ENCODE assay signal across 15 cellular contexts in the genomic region with DNA sequence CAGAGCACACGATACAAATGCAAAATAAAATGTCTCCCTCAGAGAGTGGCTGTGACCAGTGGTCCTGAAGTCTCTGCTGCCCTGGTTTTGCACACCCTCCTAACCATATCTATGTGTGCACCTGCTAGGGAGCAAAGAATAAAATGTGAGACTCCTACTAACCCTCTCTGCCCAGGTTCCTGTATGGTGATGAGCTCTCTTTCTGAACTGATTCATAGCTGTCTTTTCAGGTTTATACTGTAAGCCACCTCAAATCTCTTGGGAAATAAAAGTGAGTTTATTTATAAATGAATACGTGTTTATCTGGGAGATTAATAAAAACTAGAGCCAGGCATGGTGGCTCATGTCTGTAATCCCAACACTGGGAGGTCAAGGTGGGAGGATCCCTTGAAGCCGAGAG.
DNase-seq lines count a peak whose midpoint lies in the region; ATAC-seq lines count a peak whose summit lies in the region.
"Had no signal": no experiment of that assay in that cellular context is flagged by ENCODE, and none has a peak within 500 bp of the region (broad histone marks: within the 10 kb centered on the region; RNA-seq: fewer than 3 reads in every experiment).

No MANE protein-coding gene starts in this region.

- peaks cover 7% of the 10 kb centered on the region for H3K9me3 Mint-ChIP-seq in activated CD4-positive, alpha-beta T cell treated with anti-CD3 and anti-CD28 coated beads, Interleukin-2, amount 10 ng/mL, durations not matched to agents 7 days and 5 days
- H3K9me3 Mint-ChIP-seq in activated naive CD8-positive, alpha-beta T cell treated with anti-CD3 and anti-CD28 coated beads, Interleukin-2, amount 50 U/mL, for 24 hours, result no peaks in the 10 kb centered on the region
- H3K9me3 Mint-ChIP-seq in immature natural killer cell, result no peaks in the 10 kb centered on the region
- H3K9me3 Mint-ChIP-seq: CD4-positive, alpha-beta T cell had no signal

- H4K91ac ChIP-seq in neuronal stem cell (ENCODE audit: low read depth, low read length, poor library complexity), result no peak overlapping the region

- H2BK12ac ChIP-seq in neuronal stem cell (ENCODE audit: low read length), result no peak overlapping the region

- ATAC-seq in GM21360 (IDR thresholded peaks at IDR 0.05; ENCODE audit: unreplicated experiment) (peak; percentile 36), HG02973 (IDR thresholded peaks at IDR 0.05; ENCODE audit: unreplicated experiment) (peak; percentile 44), HG03439 (IDR thresholded peaks at IDR 0.05; ENCODE audit: unreplicated experiment) (no peak)
- ATAC-seq in activated naive CD8-positive, alpha-beta T cell treated with anti-CD3 and anti-CD28 coated beads, Interleukin-2, amount 50 U/mL, for 24 hours, result no peak
- ATAC-seq: pancreas had no signal

- no peaks in the 10 kb centered on the region for H3K36me3 ChIP-seq in neuronal stem cell (replicated peaks in 1 of 2; ENCODE audit: control insufficient read depth in 2 of 2, insufficient read depth in 2 of 2, low read length in 2 of 2)
- H3K36me3 ChIP-seq: adrenal gland, pancreas had no signal

- no peak overlapping the region for H3K4me3 ChIP-seq in neuronal stem cell (ENCODE audit: low read length in 2 of 2)
- H3K4me3 ChIP-seq: adrenal gland, pancreas, skin epidermis had no signal

- H2BK15ac ChIP-seq in neuronal stem cell (ENCODE audit: low read length), result no peak overlapping the region

- H3K27ac ChIP-seq in neuronal stem cell (replicated peaks; ENCODE audit: low read length), result no peak overlapping the region
- H3K27ac ChIP-seq: adrenal gland, pancreas, skin epidermis had no signal

- H3K36me3 Mint-ChIP-seq in activated CD4-positive, alpha-beta T cell treated with anti-CD3 and anti-CD28 coated beads, Interleukin-2, amount 10 ng/mL, durations not matched to agents 7 days and 5 days (ENCODE audit: low read depth), result peaks cover 20% of the 10 kb centered on the region
- H3K36me3 Mint-ChIP-seq in activated naive CD8-positive, alpha-beta T cell treated with anti-CD3 and anti-CD28 coated beads, Interleukin-2, amount 50 U/mL, for 24 hours (ENCODE audit: low read depth), result no peaks in the 10 kb centered on the region
- H3K36me3 Mint-ChIP-seq in immature natural killer cell, result peaks cover 0 to 7% (median 0%) of the 10 kb centered on the region in 3 donors

- no peak overlapping the region for H3K9ac ChIP-seq in neuronal stem cell (ENCODE audit: low read depth, low read length, poor library complexity)

- H3K4me2 ChIP-seq in neuronal stem cell (ENCODE audit: insufficient read depth, low read length, poor library complexity, severe bottlenecking), result no peak overlapping the region

- WGBS in neuronal stem cell (ENCODE audit: extremely low coverage in 2 of 2, insufficient read length in 2 of 2, insufficient replicate concordance in 1 of 2), 2 donors, result no CpG with 5 or more reads among the region's 3 CpGs

- H3K27me3 Mint-ChIP-seq in activated CD4-positive, alpha-beta T cell treated with anti-CD3 and anti-CD28 coated beads, Interleukin-2, amount 10 ng/mL, durations not matched to agents 7 days and 5 days, result no peaks in the 10 kb centered on the region
- H3K27me3 Mint-ChIP-seq in activated naive CD8-positive, alpha-beta T cell treated with anti-CD3 and anti-CD28 coated beads, Interleukin-2, amount 50 U/mL, for 24 hours, result no peaks in the 10 kb centered on the region
- peaks cover 0 to 3% (median 0%) of the 10 kb centered on the region in 3 donors for H3K27me3 Mint-ChIP-seq in immature natural killer cell (ENCODE audit: low read depth in 3 of 3)
- H3K27me3 Mint-ChIP-seq: CD4-positive, alpha-beta T cell had no signal

- peaks cover 61% of the 10 kb centered on the region for H3K4me1 Mint-ChIP-seq in activated CD4-positive, alpha-beta T cell treated with anti-CD3 and anti-CD28 coated beads, Interleukin-2, amount 10 ng/mL, durations not matched to agents 7 days and 5 days
- peaks cover 75% of the 10 kb centered on the region for H3K4me1 Mint-ChIP-seq in activated naive CD8-positive, alpha-beta T cell treated with anti-CD3 and anti-CD28 coated beads, Interleukin-2, amount 50 U/mL, for 24 hours
- peaks cover 35% of the 10 kb centered on the region in 2 donors for H3K4me1 Mint-ChIP-seq in immature natural killer cell

- no peak for DNase-seq in activated CD4-positive, alpha-beta T cell treated with anti-CD3 and anti-CD28 coated beads, Interleukin-2, amount 10 ng/mL, durations not matched to agents 7 days and 5 days
- no peak for DNase-seq in activated CD4-positive, alpha-beta T cell treated with anti-CD3 and anti-CD28 coated beads for 4 hours
- no peak for DNase-seq in activated naive CD8-positive, alpha-beta T cell treated with anti-CD3 and anti-CD28 coated beads, Interleukin-2, amount 50 U/mL, for 24 hours
- no peak for DNase-seq in immature natural killer cell
- no peak for DNase-seq in neuronal stem cell (ENCODE audit: low spot score)
- DNase-seq: adrenal gland; CD4-positive, alpha-beta T cell; head of caudate nucleus; NCI-H1105; NCI-H226; pancreas had no signal

- POLR2A ChIA-PET in activated CD4-positive, alpha-beta T cell treated with anti-CD3 and anti-CD28 coated beads, Interleukin-2, amount 10 ng/mL, durations not matched to agents 7 days and 5 days (lab: Charles Lee), result no interaction called here

- CTCF ChIA-PET in activated CD4-positive, alpha-beta T cell treated with anti-CD3 and anti-CD28 coated beads, Interleukin-2, amount 10 ng/mL, durations not matched to agents 7 days and 5 days (lab: Charles Lee), result interaction anchor here (0.6 to 1.8 kb wide), 12 partner anchors 10 to 124 kb away, joined by 3 to 8 read pairs (median 4); no protein-coding TSS in a partner anchor

- no peak overlapping the region for H3K4me3 Mint-ChIP-seq in activated CD4-positive, alpha-beta T cell treated with anti-CD3 and anti-CD28 coated beads, Interleukin-2, amount 10 ng/mL, durations not matched to agents 7 days and 5 days
- H3K4me3 Mint-ChIP-seq in activated naive CD8-positive, alpha-beta T cell treated with anti-CD3 and anti-CD28 coated beads, Interleukin-2, amount 50 U/mL, for 24 hours, result no peak overlapping the region
- no peak overlapping the region for H3K4me3 Mint-ChIP-seq in immature natural killer cell
- H3K4me3 Mint-ChIP-seq: CD4-positive, alpha-beta T cell had no signal

- no peak overlapping the region for H2BK5ac ChIP-seq in neuronal stem cell (ENCODE audit: low read length)

- H3K27me3 ChIP-seq in neuronal stem cell (ENCODE audit: control insufficient read depth in 3 of 3, insufficient read depth in 3 of 3, low read depth in 1 of 3, low read length in 3 of 3), result no peaks in the 10 kb centered on the region
- H3K27me3 ChIP-seq: adrenal gland, pancreas had no signal

- H3K23ac ChIP-seq in neuronal stem cell (ENCODE audit: low read depth, low read length, poor library complexity), result no peak overlapping the region

- H3K4me1 ChIP-seq in neuronal stem cell (ENCODE audit: control insufficient read depth in 2 of 2, insufficient read depth in 1 of 2, low read depth in 1 of 2, low read length in 2 of 2), result no peaks in the 10 kb centered on the region
- H3K4me1 ChIP-seq: adrenal gland had no signal

- no peak overlapping the region for H2BK120ac ChIP-seq in neuronal stem cell (ENCODE audit: low read depth, low read length)

- H3K9me3 ChIP-seq in neuronal stem cell (replicated peaks in 1 of 2; ENCODE audit: control insufficient read depth in 2 of 2, insufficient read depth in 1 of 2, low read depth in 1 of 2, low read length in 2 of 2), result no peaks in the 10 kb centered on the region
- H3K9me3 ChIP-seq: adrenal gland, pancreas had no signal

- H3K18ac ChIP-seq in neuronal stem cell (ENCODE audit: low read length), result no peak overlapping the region

- no peak overlapping the region for H3K14ac ChIP-seq in neuronal stem cell (ENCODE audit: low read length)

- H3K79me1 ChIP-seq in neuronal stem cell (ENCODE audit: low read depth, low read length), result no peaks in the 10 kb centered on the region

- peak overlapping the region; percentile 69 for H3K27ac Mint-ChIP-seq in activated CD4-positive, alpha-beta T cell treated with anti-CD3 and anti-CD28 coated beads, Interleukin-2, amount 10 ng/mL, durations not matched to agents 7 days and 5 days
- H3K27ac Mint-ChIP-seq in activated naive CD8-positive, alpha-beta T cell treated with anti-CD3 and anti-CD28 coated beads, Interleukin-2, amount 50 U/mL, for 24 hours, result peak overlapping the region; percentile 30
- H3K27ac Mint-ChIP-seq in immature natural killer cell, result no peak overlapping the region
- H3K27ac Mint-ChIP-seq: CD4-positive, alpha-beta T cell had no signal

- no peak overlapping the region for H3K4ac ChIP-seq in neuronal stem cell (ENCODE audit: low read length)

- no peak overlapping the region for H2AFZ ChIP-seq in neuronal stem cell (ENCODE audit: low read length)

- no peak overlapping the region for H4K8ac ChIP-seq in neuronal stem cell (ENCODE audit: low read depth, low read length)

- H2AK5ac ChIP-seq in neuronal stem cell (ENCODE audit: low read depth, low read length), result no peak overlapping the region

Comparison
In these comparisons a context has a peak if more than half of its experiments do, and no peak if none do; other contexts are left out.
1. H3K27ac Mint-ChIP-seq: peak in activated CD4-positive, alpha-beta T cell treated with anti-CD3 and anti-CD28 coated beads, Interleukin-2, amount 10 ng/mL, durations not matched to agents 7 days and 5 days (single experiment) and activated naive CD8-positive, alpha-beta T cell treated with anti-CD3 and anti-CD28 coated beads, Interleukin-2, amount 50 U/mL, for 24 hours (single experiment); none in immature natural killer cell (0 of 6).
2. ATAC-seq: peak in GM21360 (single experiment) and HG02973 (single experiment); none in activated naive CD8-positive, alpha-beta T cell treated with anti-CD3 and anti-CD28 coated beads, Interleukin-2, amount 50 U/mL, for 24 hours (single experiment) and HG03439 (single experiment).